ENCODE assay signal across 1 cellular context in genomic region chr1:183460596-183460995, GRCh38.
TF ChIP-seq lines count a peak whose summit lies in the region.

No MANE protein-coding gene starts in this region.

TF ChIP-seq in WTC11, 78 proteins besides CTCF, POLR2A, EP300 and RAD21 (continued from another document):
- TF ChIP-seq OVOL2 (CRISPR knock-in tag; IDR thresholded peaks at IDR 0.05; ENCODE audit: borderline replicate concordance) (no peak), GRHL2 (CRISPR knock-in tag; IDR thresholded peaks at IDR 0.05; ENCODE audit: insufficient replicate concordance, severe bottlenecking) (no peak), ZNF425 (CRISPR knock-in tag; conservative IDR thresholded peaks at IDR 0.05) (no peak), PRRX2 (CRISPR knock-in tag; IDR thresholded peaks at IDR 0.05) (no peak), FOXK1 (CRISPR knock-in tag; IDR thresholded peaks at IDR 0.05) (no peak), CBFB (CRISPR knock-in tag; IDR thresholded peaks at IDR 0.05; ENCODE audit: low read depth) (no peak), ESRRA (CRISPR knock-in tag; IDR thresholded peaks at IDR 0.05; ENCODE audit: borderline replicate concordance) (no peak), FOXP4 (CRISPR knock-in tag; IDR thresholded peaks at IDR 0.05) (no peak), IRF1 (CRISPR knock-in tag; IDR thresholded peaks at IDR 0.05) (no peak), NFYB (CRISPR knock-in tag; conservative IDR thresholded peaks at IDR 0.05; ENCODE audit: low read depth) (no peak), ZNF671 (CRISPR knock-in tag; IDR thresholded peaks at IDR 0.05) (no peak), ZSCAN18 (CRISPR knock-in tag; IDR thresholded peaks at IDR 0.05) (no peak), ZNF138 (CRISPR knock-in tag; conservative IDR thresholded peaks at IDR 0.05) (no peak), ARID4B (CRISPR knock-in tag; IDR thresholded peaks at IDR 0.05; ENCODE audit: borderline replicate concordance) (no peak)
